In the genomic region with DNA sequence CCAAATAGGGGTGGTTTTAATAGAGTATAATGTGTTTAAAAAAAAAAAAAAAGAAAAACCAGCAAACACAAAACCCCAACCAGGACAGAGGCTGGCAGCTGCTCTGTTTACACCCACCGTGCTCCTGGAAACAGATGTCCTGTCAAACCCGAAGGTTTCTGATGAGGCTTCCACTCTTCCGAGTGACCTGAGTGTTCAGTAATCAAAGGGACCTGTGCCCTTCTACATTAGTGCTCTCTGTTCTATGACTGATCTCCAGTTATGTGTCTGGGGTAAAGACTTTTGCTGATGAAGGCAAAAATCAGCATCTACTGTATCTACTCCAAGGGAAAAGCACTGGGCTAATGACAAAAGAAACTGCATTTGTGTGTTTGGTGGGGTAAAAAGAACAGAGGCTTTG, we compare ENCODE assay signal across 1 cellular context.
TF ChIP-seq lines count a peak whose summit lies in the region.

No MANE protein-coding gene starts in this region.

TF ChIP-seq in A549, 52 proteins besides CTCF, POLR2A, EP300 and RAD21:
- TF ChIP-seq HOXB5 (CRISPR knock-in tag; IDR thresholded peaks at IDR 0.05) (no peak), MAFK (IDR thresholded peaks at IDR 0.05; ENCODE audit: partially characterized antibody) (peak; percentile 91)
TF ChIP-seq in A549: peak in this region for 1.
